In the genomic region with DNA sequence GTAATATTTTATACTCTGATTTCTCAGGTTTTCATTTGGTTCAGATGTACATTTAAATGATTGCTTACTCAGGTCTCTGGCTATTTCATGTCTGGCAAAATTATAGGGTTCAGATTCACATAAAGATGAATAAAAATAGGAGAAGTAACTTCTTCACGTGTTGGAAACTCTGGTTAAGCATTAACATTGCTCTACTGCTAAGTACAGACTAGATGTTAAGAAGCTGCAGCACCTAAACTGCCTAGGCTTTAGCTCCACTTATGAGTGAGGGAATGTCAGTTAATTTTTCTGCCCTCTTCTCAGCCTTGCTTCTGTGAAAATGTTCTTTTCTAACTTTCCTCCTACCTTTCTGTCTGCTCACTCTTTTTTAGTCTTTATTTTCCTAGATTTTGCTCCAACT, we compare ENCODE assay signal across 19 cellular contexts.
DNase-seq lines count a peak whose midpoint lies in the region; ATAC-seq and TF ChIP-seq lines count a peak whose summit lies in the region.
"Had no signal": no experiment of that assay in that cellular context is flagged by ENCODE, and none has a peak within 500 bp of the region (broad histone marks: within the 10 kb centered on the region; RNA-seq: fewer than 3 reads in every experiment).

No MANE protein-coding gene starts in this region.

- DNase-seq in NK-92 (lab: John Stamatoyannopoulos, UW; ENCODE audit: unreplicated experiment) (no peak), SKM-1 treated with dmso at 0.1 percent for 144 hours (lab: John Stamatoyannopoulos, UW; ENCODE audit: unreplicated experiment) (no peak), islet precursor cell (no peak), foreskin keratinocyte (no peak)
- DNase-seq: ACHN; BE2C; C1 segment of cervical spinal cord; CD4-positive, CD25-positive, alpha-beta regulatory T cell; DMS153; DMS79; GDM1; GM23248; Karpas-422; KBM-7 had no signal

- H3K36me3 ChIP-seq in OCI-LY3 (replicated peaks; ENCODE audit: low read depth, low read length), result no peaks in the 10 kb centered on the region
- H3K36me3 ChIP-seq: BE2C, HAP-1 had no signal

- H3K4me1 ChIP-seq in OCI-LY3 (ENCODE audit: low read length), result peaks cover 20% of the 10 kb centered on the region
- H3K4me1 ChIP-seq in foreskin keratinocyte, result no peaks in the 10 kb centered on the region
- H3K4me1 ChIP-seq: BE2C, HAP-1 had no signal

- H3K27ac ChIP-seq in OCI-LY3 (ENCODE audit: low read length) (peak overlapping the region; percentile 42), foreskin keratinocyte (no peak overlapping the region)
- H3K27ac ChIP-seq: GM23248 had no signal

- no peaks in the 10 kb centered on the region for H3K79me2 ChIP-seq in OCI-LY3 (ENCODE audit: low read length)

- TF ChIP-seq CTCF in OCI-LY3 (IDR thresholded peaks at IDR 0.05; ENCODE audit: low read depth, low read length), result no peak
- no peak for TF ChIP-seq CTCF in foreskin keratinocyte (conservative IDR thresholded peaks at IDR 0.05)

- peak overlapping the region; percentile 68; the same call in 1 of the 2 replicates for H2AFZ ChIP-seq in OCI-LY3 (ENCODE audit: low read depth, low read length)
- H2AFZ ChIP-seq: GM23248 had no signal

- H3K9me3 ChIP-seq in OCI-LY3 (ENCODE audit: insufficient read depth, low read length), result no peaks in the 10 kb centered on the region
- H3K9me3 ChIP-seq: BE2C, HAP-1 had no signal

- H3K4me2 ChIP-seq in OCI-LY3 (ENCODE audit: low read length), result peak overlapping the region; percentile 56

- H3K27me3 ChIP-seq in OCI-LY3 (ENCODE audit: low read depth, low read length) (no peaks in the 10 kb centered on the region), foreskin keratinocyte (no peaks in the 10 kb centered on the region)
- H3K27me3 ChIP-seq: BE2C had no signal

- ATAC-seq in GM18907 (IDR thresholded peaks at IDR 0.05; ENCODE audit: unreplicated experiment) (peak; percentile 54), HG02759 (IDR thresholded peaks at IDR 0.05; ENCODE audit: unreplicated experiment) (peak; percentile 54), foreskin keratinocyte (no peak)
- ATAC-seq: HepG2 had no signal

- H4K20me1 ChIP-seq in OCI-LY3 (ENCODE audit: insufficient read depth, low read length), result no peaks in the 10 kb centered on the region

- H3K9ac ChIP-seq in OCI-LY3 (ENCODE audit: low read length), result no peak overlapping the region
- H3K9ac ChIP-seq: GM23248 had no signal

- no peak overlapping the region for H3K4me3 ChIP-seq in OCI-LY3 (ENCODE audit: low read length)
- H3K4me3 ChIP-seq: GM23248, HAP-1 had no signal
